In genomic region chr18:11502368-11502767, GRCh38 we compare ENCODE assay signal across 17 cellular contexts.
DNase-seq lines count a peak whose midpoint lies in the region; ATAC-seq, FAIRE-seq and TF ChIP-seq lines count a peak whose summit lies in the region.
"Had no signal": no experiment of that assay in that cellular context is flagged by ENCODE, and none has a peak within 500 bp of the region (broad histone marks: within the 10 kb centered on the region; RNA-seq: fewer than 3 reads in every experiment).

No MANE protein-coding gene starts in this region.

- H3K4me3 Mint-ChIP-seq in astrocyte (ENCODE audit: unreplicated experiment), result no peak overlapping the region

- no peaks in the 10 kb centered on the region for H3K27me3 Mint-ChIP-seq in astrocyte (ENCODE audit: low read depth, unreplicated experiment)

- H3K4me1 ChIP-seq in A549 (peaks cover 40% of the 10 kb centered on the region), astrocyte (ENCODE audit: insufficient read depth, low read length) (peaks cover 28% of the 10 kb centered on the region), small intestine (ENCODE audit: control insufficient read depth in 2 of 2, insufficient read depth in 1 of 2, low read depth in 1 of 2, low read length in 1 of 2) (no peaks in the 10 kb centered on the region)
- H3K4me1 ChIP-seq: BE2C had no signal

- H3K27ac Mint-ChIP-seq in astrocyte (ENCODE audit: unreplicated experiment), result peak overlapping the region; percentile 93

- no peaks in the 10 kb centered on the region for H3K79me2 ChIP-seq in astrocyte (ENCODE audit: insufficient read depth, low read length)

- CTCF ChIA-PET in A549 (lab: Yijun Ruan, JAX), result interaction anchor here (0.7 to 5.4 kb wide), 3 partner anchors 10 to 192 kb away, joined by 3 to 26 read pairs (median 5); no protein-coding TSS in a partner anchor

- H3K36me3 ChIP-seq in astrocyte (ENCODE audit: insufficient read depth, low read length), result no peaks in the 10 kb centered on the region
- H3K36me3 ChIP-seq in small intestine (ENCODE audit: control insufficient read depth in 2 of 2, insufficient read depth in 2 of 2, low read length in 2 of 2), result no peaks in the 10 kb centered on the region
- H3K36me3 ChIP-seq: BE2C had no signal

- H3K4me2 ChIP-seq in A549 (no peak overlapping the region), astrocyte (ENCODE audit: low read length) (no peak overlapping the region)
- H3K4me2 ChIP-seq: KMS-11 had no signal

- no peaks in the 10 kb centered on the region for H3K9me3 ChIP-seq in A549
- H3K9me3 ChIP-seq in astrocyte (ENCODE audit: insufficient read depth, low read depth, low read length), result no peaks in the 10 kb centered on the region
- H3K9me3 ChIP-seq in small intestine (ENCODE audit: control insufficient read depth, low read depth), result no peaks in the 10 kb centered on the region
- H3K9me3 ChIP-seq: BE2C had no signal

- no peaks in the 10 kb centered on the region for H3K27me3 ChIP-seq in astrocyte (ENCODE audit: insufficient read depth, low read length)
- no peaks in the 10 kb centered on the region for H3K27me3 ChIP-seq in small intestine (ENCODE audit: control insufficient read depth in 2 of 2, insufficient read depth in 2 of 2, low read length in 2 of 2)
- H3K27me3 ChIP-seq: BE2C had no signal

- POLR2A ChIA-PET in A549 (lab: Yijun Ruan, JAX), result no interaction called here

- ATAC-seq in A549, result no peak
- ATAC-seq in GM18868 (IDR thresholded peaks at IDR 0.05; ENCODE audit: unreplicated experiment), result no peak
- ATAC-seq: GM12878, HCT116 had no signal

- 92% methylated on average over 1 of the region's 1 CpG for WGBS in A549 (ENCODE audit: missing lambda C conversion rate)
- 77 to 90% (median 83%) methylated on average over 1 of the region's 1 CpG for WGBS in small intestine, 3 donors

- TF ChIP-seq CTCF in A549 (IDR thresholded peaks at IDR 0.05) (no peak), astrocyte (IDR thresholded peaks at IDR 0.05; ENCODE audit: insufficient read depth, low read depth, low read length) (no peak)

- FAIRE-seq in A549 (lab: Jason Lieb, UNC), result no peak
- no peak for FAIRE-seq in astrocyte (lab: Jason Lieb, UNC)
- FAIRE-seq in small intestine (lab: Jason Lieb, UNC), result no peak
- FAIRE-seq: GM12878, GM18507 had no signal

- peaks cover 41% of the 10 kb centered on the region for H3K4me1 Mint-ChIP-seq in astrocyte (ENCODE audit: low read depth, unreplicated experiment)

- H3K4me3 ChIP-seq in A549, result no peak overlapping the region
- H3K4me3 ChIP-seq in astrocyte (ENCODE audit: insufficient read depth, low read depth, low read length), result no peak overlapping the region
- no peak overlapping the region for H3K4me3 ChIP-seq in small intestine (ENCODE audit: low read depth in 1 of 2, low read length in 2 of 2)
- H3K4me3 ChIP-seq: GM12878 had no signal

- H3K9ac ChIP-seq in astrocyte (ENCODE audit: low read length), result no peak overlapping the region
- H3K9ac ChIP-seq: KMS-11 had no signal

- DNase-seq in A549 (ENCODE audit: low read depth in 1 of 2, low spot score in 1 of 2) (no peak), EH (ENCODE audit: low read depth) (peak; percentile 48), astrocyte (ENCODE audit: low read depth) (peak; percentile 68), glomerular visceral epithelial cell (ENCODE audit: extremely low spot score) (peak; percentile 8), small intestine (no peak), 8988T (no peak), T1000 (lab: John Stamatoyannopoulos, UW) (no peak)
- DNase-seq: BE2C, MM.1S, NCI-H1105, NCI-H1694 treated with DMSO at 0.1 percent for 48 hours, NCI-H446 had no signal

- TF ChIP-seq EP300 in A549 (IDR thresholded peaks at IDR 0.05), result no peak

- no peak for TF ChIP-seq POLR2A in A549 (IDR thresholded peaks at IDR 0.05; ENCODE audit: low read length)

- no peak for TF ChIP-seq RAD21 in A549 (conservative IDR thresholded peaks at IDR 0.05 in 1 of 2, IDR thresholded peaks at IDR 0.05 in 1 of 2)

- no peaks in the 10 kb centered on the region for H4K20me1 ChIP-seq in astrocyte (ENCODE audit: insufficient read depth, low read length)

- no peak overlapping the region for H2AFZ ChIP-seq in astrocyte (ENCODE audit: low read depth, low read length)

- H3K36me3 Mint-ChIP-seq in astrocyte (ENCODE audit: low read depth, unreplicated experiment), result no peaks in the 10 kb centered on the region

- H3K9me3 Mint-ChIP-seq in astrocyte (ENCODE audit: unreplicated experiment), result peaks cover 5% of the 10 kb centered on the region

- H3K27ac ChIP-seq in A549 (peak overlapping the region; percentile 62 to 81; a peak in 4 of 6 replicates), astrocyte (ENCODE audit: low read depth, low read length) (no peak overlapping the region), small intestine (ENCODE audit: low read depth in 1 of 2, low read length in 1 of 2) (no peak overlapping the region)
- H3K27ac ChIP-seq: KMS-11 had no signal

TF ChIP-seq in A549, 52 proteins besides CTCF, POLR2A, EP300 and RAD21:
- TF ChIP-seq NPAS2 (CRISPR knock-in tag; IDR thresholded peaks at IDR 0.05; ENCODE audit: borderline replicate concordance), result no peak
- no peak for TF ChIP-seq RCOR1 (IDR thresholded peaks at IDR 0.05; ENCODE audit: low read depth, low read length)
- no peak for TF ChIP-seq MAZ (IDR thresholded peaks at IDR 0.05; ENCODE audit: borderline replicate concordance, low read depth, low read length)
- TF ChIP-seq CEBPB (IDR thresholded peaks at IDR 0.05), result no peak
- no peak for TF ChIP-seq PHF8 (IDR thresholded peaks at IDR 0.05; ENCODE audit: borderline replicate concordance, low read depth)
- TF ChIP-seq, protein P1, sequence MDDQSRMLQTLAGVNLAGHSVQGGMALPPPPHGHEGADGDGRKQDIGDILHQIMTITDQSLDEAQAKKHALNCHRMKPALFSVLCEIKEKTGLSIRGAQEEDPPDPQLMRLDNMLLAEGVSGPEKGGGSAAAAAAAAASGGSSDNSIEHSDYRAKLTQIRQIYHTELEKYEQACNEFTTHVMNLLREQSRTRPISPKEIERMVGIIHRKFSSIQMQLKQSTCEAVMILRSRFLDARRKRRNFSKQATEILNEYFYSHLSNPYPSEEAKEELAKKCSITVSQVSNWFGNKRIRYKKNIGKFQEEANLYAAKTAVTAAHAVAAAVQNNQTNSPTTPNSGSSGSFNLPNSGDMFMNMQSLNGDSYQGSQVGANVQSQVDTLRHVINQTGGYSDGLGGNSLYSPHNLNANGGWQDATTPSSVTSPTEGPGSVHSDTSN (IDR thresholded peaks at IDR 0.05), result no peak
- no peak for TF ChIP-seq ESRRA (IDR thresholded peaks at IDR 0.05; ENCODE audit: borderline replicate concordance, low read length)
- TF ChIP-seq HEYL (CRISPR knock-in tag; IDR thresholded peaks at IDR 0.05), result no peak
- no peak for TF ChIP-seq CHD2 (IDR thresholded peaks at IDR 0.05; ENCODE audit: low read length, partially characterized antibody)
- no peak for TF ChIP-seq KDM5A (IDR thresholded peaks at IDR 0.05)
- TF ChIP-seq HDAC2 (IDR thresholded peaks at IDR 0.05), result no peak
- TF ChIP-seq, protein P2, sequence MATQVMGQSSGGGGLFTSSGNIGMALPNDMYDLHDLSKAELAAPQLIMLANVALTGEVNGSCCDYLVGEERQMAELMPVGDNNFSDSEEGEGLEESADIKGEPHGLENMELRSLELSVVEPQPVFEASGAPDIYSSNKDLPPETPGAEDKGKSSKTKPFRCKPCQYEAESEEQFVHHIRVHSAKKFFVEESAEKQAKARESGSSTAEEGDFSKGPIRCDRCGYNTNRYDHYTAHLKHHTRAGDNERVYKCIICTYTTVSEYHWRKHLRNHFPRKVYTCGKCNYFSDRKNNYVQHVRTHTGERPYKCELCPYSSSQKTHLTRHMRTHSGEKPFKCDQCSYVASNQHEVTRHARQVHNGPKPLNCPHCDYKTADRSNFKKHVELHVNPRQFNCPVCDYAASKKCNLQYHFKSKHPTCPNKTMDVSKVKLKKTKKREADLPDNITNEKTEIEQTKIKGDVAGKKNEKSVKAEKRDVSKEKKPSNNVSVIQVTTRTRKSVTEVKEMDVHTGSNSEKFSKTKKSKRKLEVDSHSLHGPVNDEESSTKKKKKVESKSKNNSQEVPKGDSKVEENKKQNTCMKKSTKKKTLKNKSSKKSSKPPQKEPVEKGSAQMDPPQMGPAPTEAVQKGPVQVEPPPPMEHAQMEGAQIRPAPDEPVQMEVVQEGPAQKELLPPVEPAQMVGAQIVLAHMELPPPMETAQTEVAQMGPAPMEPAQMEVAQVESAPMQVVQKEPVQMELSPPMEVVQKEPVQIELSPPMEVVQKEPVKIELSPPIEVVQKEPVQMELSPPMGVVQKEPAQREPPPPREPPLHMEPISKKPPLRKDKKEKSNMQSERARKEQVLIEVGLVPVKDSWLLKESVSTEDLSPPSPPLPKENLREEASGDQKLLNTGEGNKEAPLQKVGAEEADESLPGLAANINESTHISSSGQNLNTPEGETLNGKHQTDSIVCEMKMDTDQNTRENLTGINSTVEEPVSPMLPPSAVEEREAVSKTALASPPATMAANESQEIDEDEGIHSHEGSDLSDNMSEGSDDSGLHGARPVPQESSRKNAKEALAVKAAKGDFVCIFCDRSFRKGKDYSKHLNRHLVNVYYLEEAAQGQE (IDR thresholded peaks at IDR 0.05), result no peak
- TF ChIP-seq, protein P3, sequence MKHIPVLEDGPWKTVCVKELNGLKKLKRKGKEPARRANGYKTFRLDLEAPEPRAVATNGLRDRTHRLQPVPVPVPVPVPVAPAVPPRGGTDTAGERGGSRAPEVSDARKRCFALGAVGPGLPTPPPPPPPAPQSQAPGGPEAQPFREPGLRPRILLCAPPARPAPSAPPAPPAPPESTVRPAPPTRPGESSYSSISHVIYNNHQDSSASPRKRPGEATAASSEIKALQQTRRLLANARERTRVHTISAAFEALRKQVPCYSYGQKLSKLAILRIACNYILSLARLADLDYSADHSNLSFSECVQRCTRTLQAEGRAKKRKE (CRISPR knock-in tag; IDR thresholded peaks at IDR 0.05; ENCODE audit: low read depth), result no peak
- no peak for TF ChIP-seq KDM1A (IDR thresholded peaks at IDR 0.05; ENCODE audit: low read depth)
- no peak for TF ChIP-seq FOSB (CRISPR knock-in tag; IDR thresholded peaks at IDR 0.05)
- no peak for TF ChIP-seq NR3C1 (IDR thresholded peaks at IDR 0.05)
- TF ChIP-seq FOSL2 (IDR thresholded peaks at IDR 0.05), result no peak
- TF ChIP-seq FOSL2 (CRISPR knock-in tag; IDR thresholded peaks at IDR 0.05), result no peak
- TF ChIP-seq SMC3 (IDR thresholded peaks at IDR 0.05), result no peak
- no peak for TF ChIP-seq ZFP36 (IDR thresholded peaks at IDR 0.05; ENCODE audit: borderline replicate concordance, partially characterized antibody)
- no peak for TF ChIP-seq ZNF302 (CRISPR knock-in tag; IDR thresholded peaks at IDR 0.05)

Comparison
In these comparisons a context has a peak if more than half of its experiments do, and no peak if none do; other contexts are left out.
1. DNase-seq: peak in EH (single experiment), astrocyte (single experiment) and glomerular visceral epithelial cell (single experiment); none in A549 (0 of 2), small intestine (single experiment), 8988T (single experiment) and T1000 (single experiment).
2. H3K27ac ChIP-seq: peak in A549 (2 of 2); none in astrocyte (single experiment) and small intestine (0 of 2).